ENCODE assay signal across 14 cellular contexts in the genomic region with DNA sequence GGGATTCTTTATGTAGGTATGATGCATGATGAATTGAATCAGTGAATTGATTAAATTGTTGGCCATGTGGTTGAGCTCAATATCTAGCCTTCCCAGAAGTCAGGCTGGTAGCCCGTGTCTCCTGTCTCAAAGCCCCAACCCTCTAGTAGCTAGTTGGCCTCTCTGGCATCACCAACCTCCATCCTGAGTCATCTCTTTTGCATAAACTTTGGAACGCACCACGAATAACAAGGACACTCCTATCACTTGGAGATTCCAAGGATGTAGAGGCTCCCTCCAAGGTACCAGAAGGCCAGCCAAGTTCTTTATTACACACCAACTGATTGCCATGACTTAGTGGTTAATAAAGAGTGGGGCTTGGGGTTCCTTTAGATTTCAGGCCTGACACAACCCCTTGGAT.
DNase-seq lines count a peak whose midpoint lies in the region; ATAC-seq, FAIRE-seq and TF ChIP-seq lines count a peak whose summit lies in the region.
"Had no signal": no experiment of that assay in that cellular context is flagged by ENCODE, and none has a peak within 500 bp of the region (broad histone marks: within the 10 kb centered on the region; RNA-seq: fewer than 3 reads in every experiment).

No MANE protein-coding gene starts in this region.

- ATAC-seq in GM19324 (IDR thresholded peaks at IDR 0.05; ENCODE audit: low FRiP score, unreplicated experiment): no peak
- ATAC-seq in Right ventricle myocardium superior (ENCODE audit: poor library complexity): no peak
- ATAC-seq: K562 had no signal

- FAIRE-seq in bronchial epithelial cell (lab: Jason Lieb, UNC): peak; percentile 83
- FAIRE-seq: K562 had no signal

- H3K4me1 ChIP-seq in HUES64 (ENCODE audit: insufficient read depth, low read length) (peaks cover 6% of the 10 kb centered on the region), mesenchymal stem cell (ENCODE audit: control insufficient read depth, insufficient read depth, low read depth, low read length) (peaks cover 2% of the 10 kb centered on the region)

- no peak overlapping the region for H2BK120ac ChIP-seq in mesenchymal stem cell (ENCODE audit: low read depth, low read length)

- no peaks in the 10 kb centered on the region for H3K36me3 ChIP-seq in HUES64 (ENCODE audit: insufficient read depth, low read length)
- no peaks in the 10 kb centered on the region for H3K36me3 ChIP-seq in bronchial epithelial cell (ENCODE audit: control insufficient read depth, insufficient read depth, low read length)
- no peaks in the 10 kb centered on the region for H3K36me3 ChIP-seq in mesenchymal stem cell (ENCODE audit: control insufficient read depth in 1 of 2, insufficient read depth in 2 of 2, low read depth in 1 of 2, low read length in 2 of 2)

- H3K9ac ChIP-seq in HUES64 (ENCODE audit: low read depth, low read length) (no peak overlapping the region), mesenchymal stem cell (ENCODE audit: low read length) (no peak overlapping the region)

- H3K4me2 ChIP-seq in mesenchymal stem cell (ENCODE audit: low read length, poor library complexity, severe bottlenecking): no peak overlapping the region

- no peaks in the 10 kb centered on the region for H3K9me3 ChIP-seq in HUES64 (ENCODE audit: insufficient read depth, low read depth, low read length)
- no peaks in the 10 kb centered on the region for H3K9me3 ChIP-seq in mesenchymal stem cell (ENCODE audit: control insufficient read depth, low read length)

- peaks cover 3% of the 10 kb centered on the region for H3K79me1 ChIP-seq in mesenchymal stem cell (replicated peaks; ENCODE audit: low read length, poor library complexity, severe bottlenecking)

- H4K91ac ChIP-seq in mesenchymal stem cell (ENCODE audit: low read length): no peak overlapping the region

- peak overlapping the region; percentile 40; the same call in 1 of the 2 replicates for H3K27ac ChIP-seq in HUES64 (ENCODE audit: low read depth, low read length)
- H3K27ac ChIP-seq in mesenchymal stem cell (ENCODE audit: low read length, poor library complexity, severe bottlenecking): no peak overlapping the region

- intact Hi-C loops in Right ventricle myocardium superior (cut with DNase I): no loop called here

- H4K8ac ChIP-seq in mesenchymal stem cell (ENCODE audit: low read length): no peak overlapping the region

- 50% methylated on average over 3 of the region's 3 CpGs for WGBS in HUES64
- WGBS in mesenchymal stem cell: 24% methylated on average over 3 of the region's 3 CpGs

- no peak overlapping the region for H3K4ac ChIP-seq in mesenchymal stem cell (ENCODE audit: low read depth in 1 of 2, low read length in 2 of 2)

- H3K27me3 ChIP-seq in HUES64 (ENCODE audit: insufficient read depth, low read length) (no peaks in the 10 kb centered on the region), bronchial epithelial cell (ENCODE audit: control insufficient read depth, insufficient read depth, low read length) (no peaks in the 10 kb centered on the region), mesenchymal stem cell (ENCODE audit: control insufficient read depth in 1 of 2, insufficient read depth in 1 of 2, low read length in 2 of 2) (no peaks in the 10 kb centered on the region)

- H3K23ac ChIP-seq in mesenchymal stem cell (ENCODE audit: low read length in 2 of 2): no peak overlapping the region

- no peak overlapping the region for H2BK5ac ChIP-seq in mesenchymal stem cell (ENCODE audit: low read depth, low read length, poor library complexity, severe bottlenecking)

- DNase-seq in ELR (ENCODE audit: low read depth) (peak; percentile 35), bronchial epithelial cell (ENCODE audit: low read depth) (no peak), mesenchymal stem cell (peak; percentile 31), nucleus accumbens (lab: John Stamatoyannopoulos, UW) (no peak), Right ventricle myocardium superior (no peak)
- DNase-seq: CD8-positive, alpha-beta memory T cell; HCEC 1CT; NCI-H1092; NCI-H345; NCI-H748 treated with DMSO at 0.1 percent for 48 hours; SHP77 had no signal

- H3K14ac ChIP-seq in mesenchymal stem cell (ENCODE audit: low read length in 2 of 2): no peak overlapping the region

- no peak overlapping the region for H2AK5ac ChIP-seq in mesenchymal stem cell (ENCODE audit: low read length, severe bottlenecking)

- TF ChIP-seq CTCF in bronchial epithelial cell (IDR thresholded peaks at IDR 0.05; ENCODE audit: insufficient read depth, low read length, severe bottlenecking): no peak

- no peak overlapping the region for H2BK12ac ChIP-seq in mesenchymal stem cell (ENCODE audit: low read length in 2 of 2)

- H2AFZ ChIP-seq in mesenchymal stem cell (ENCODE audit: low read depth, low read length): no peak overlapping the region

- H2BK15ac ChIP-seq in mesenchymal stem cell (ENCODE audit: low read depth, poor library complexity, severe bottlenecking): no peak overlapping the region

- no peak overlapping the region for H3K18ac ChIP-seq in mesenchymal stem cell (ENCODE audit: low read depth in 1 of 2, low read length in 2 of 2)

- H3K4me3 ChIP-seq in HUES64 (ENCODE audit: low read length) (no peak overlapping the region), bronchial epithelial cell (ENCODE audit: low read depth, low read length) (no peak overlapping the region), mesenchymal stem cell (ENCODE audit: insufficient read depth in 1 of 2, low read depth in 1 of 2, low read length in 2 of 2) (no peak overlapping the region)
- H3K4me3 ChIP-seq: K562 had no signal

Comparison
In these comparisons a context has a peak if more than half of its experiments do, and no peak if none do; other contexts are left out.
1. DNase-seq: peak in ELR (single experiment) and mesenchymal stem cell (single experiment); none in bronchial epithelial cell (single experiment), nucleus accumbens (0 of 56) and Right ventricle myocardium superior (single experiment).